9 cellular contexts compared by ENCODE assay signal in genomic region chr2:219572237-219573001, GRCh38. TPM values are rescaled to one million over a fixed set of nuclear protein-coding genes. Genes with fewer than 3 reads are reported as not detected.
A peak's percentile ranks its signal among the peaks of the same experiment; 100 is the strongest.
DNase-seq lines count a peak whose midpoint lies in the region; ATAC-seq, FAIRE-seq and TF ChIP-seq lines count a peak whose summit lies in the region.
"Had no signal": no experiment of that assay in that cellular context is flagged by ENCODE, and none has a peak within 500 bp of the region (broad histone marks: within the 10 kb centered on the region; RNA-seq: fewer than 3 reads in every experiment).

A gene with protein sequence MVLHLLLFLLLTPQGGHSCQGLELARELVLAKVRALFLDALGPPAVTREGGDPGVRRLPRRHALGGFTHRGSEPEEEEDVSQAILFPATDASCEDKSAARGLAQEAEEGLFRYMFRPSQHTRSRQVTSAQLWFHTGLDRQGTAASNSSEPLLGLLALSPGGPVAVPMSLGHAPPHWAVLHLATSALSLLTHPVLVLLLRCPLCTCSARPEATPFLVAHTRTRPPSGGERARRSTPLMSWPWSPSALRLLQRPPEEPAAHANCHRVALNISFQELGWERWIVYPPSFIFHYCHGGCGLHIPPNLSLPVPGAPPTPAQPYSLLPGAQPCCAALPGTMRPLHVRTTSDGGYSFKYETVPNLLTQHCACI (plus strand): TSS chr2:219572310. CDS start chr2:219572375, 65 bp downstream.

- H3K36me3 ChIP-seq in GM23338 (ENCODE audit: insufficient read depth) (no peaks in the 10 kb centered on the region), kidney (ENCODE audit: control insufficient read depth in 1 of 2, insufficient read depth in 2 of 2, low read length in 2 of 2) (no peaks in the 10 kb centered on the region), small intestine (ENCODE audit: control insufficient read depth in 2 of 2, insufficient read depth in 2 of 2, low read length in 2 of 2) (no peaks in the 10 kb centered on the region)

- 75 to 85% (median 75%) methylated on average over 12 to 13 of the region's 13 CpGs for WGBS in small intestine, 3 donors

- no peak for TF ChIP-seq CTCF in GM23338 (conservative IDR thresholded peaks at IDR 0.05; ENCODE audit: low read depth in 2 of 2)
- no peak for TF ChIP-seq CTCF in astrocyte of the spinal cord (IDR thresholded peaks at IDR 0.05; ENCODE audit: low read depth, low read length)
- no peak for TF ChIP-seq CTCF in kidney (IDR thresholded peaks at IDR 0.05; ENCODE audit: borderline replicate concordance, extremely low read depth, insufficient read depth)

- DNase-seq in GM23338 (ENCODE audit: low spot score) (no peak), astrocyte of the spinal cord (ENCODE audit: low read depth, low spot score) (no peak), kidney (no peak), small intestine (no peak), LoVo (ENCODE audit: low spot score) (no peak), NCI-H1436 (lab: John Stamatoyannopoulos, UW) (no peak)
- DNase-seq: NCI-H446 had no signal

- peak within 1 kb of the TSS; percentile 90 for H3K27ac Mint-ChIP-seq in GM23338

- peaks cover 29% of the 10 kb centered on the region for H3K27me3 Mint-ChIP-seq in GM23338 (ENCODE audit: insufficient read depth, low read depth, poor library complexity)

- H3K36me3 Mint-ChIP-seq in GM23338 (ENCODE audit: low read depth) = peaks cover 27% of the 10 kb centered on the region

- H4K20me1 ChIP-seq in GM23338 (replicated peaks; ENCODE audit: insufficient read depth) = no peaks in the 10 kb centered on the region

- peak within 1 kb of the TSS; percentile 71 for H3K4me3 ChIP-seq in GM23338
- H3K4me3 ChIP-seq in astrocyte of the spinal cord (ENCODE audit: low read depth, low read length) = peak within 1 kb of the TSS; percentile 57
- peak within 1 kb of the TSS in 1 of 2 donors; percentile 55 for H3K4me3 ChIP-seq in kidney (ENCODE audit: low read length in 2 of 2)
- peak within 1 kb of the TSS; percentile 38 to 54 for H3K4me3 ChIP-seq in small intestine (ENCODE audit: low read depth in 1 of 2, low read length in 2 of 2)

- H3K4me3 Mint-ChIP-seq in GM23338 = peak within 1 kb of the TSS; percentile 64

- peaks cover 10% of the 10 kb centered on the region; the same call in 1 of the 2 replicates for H3K79me2 ChIP-seq in GM23338 (replicated peaks; ENCODE audit: insufficient read depth)

- peak within 1 kb of the TSS; percentile 14; the same call in 1 of the 2 replicates for H2AFZ ChIP-seq in GM23338

- no peak for ATAC-seq in GM23338
- ATAC-seq in HG03520 (IDR thresholded peaks at IDR 0.05; ENCODE audit: unreplicated experiment) = no peak
- ATAC-seq in GM21528 (IDR thresholded peaks at IDR 0.05; ENCODE audit: low FRiP score, unreplicated experiment) = no peak

- H3K27ac ChIP-seq in GM23338 (ENCODE audit: low read depth) = peak within 1 kb of the TSS; percentile 91
- H3K27ac ChIP-seq in kidney (ENCODE audit: low read depth in 2 of 2, low read length in 2 of 2) = peak within 1 kb of the TSS; percentile 43 to 53
- H3K27ac ChIP-seq in small intestine (ENCODE audit: low read depth in 1 of 2, low read length in 1 of 2) = no peak within 1 kb of the TSS

- H3K27me3 ChIP-seq in GM23338 (ENCODE audit: insufficient read depth) (peaks cover 13% of the 10 kb centered on the region), small intestine (ENCODE audit: control insufficient read depth in 2 of 2, insufficient read depth in 2 of 2, low read length in 2 of 2) (peaks cover 0 to 8% of the 10 kb centered on the region in 2 donors)

- H3F3A ChIP-seq in GM23338 (replicated peaks; ENCODE audit: low read depth) = peaks cover 19% of the 10 kb centered on the region

- H3K9me3 ChIP-seq in kidney (ENCODE audit: control insufficient read depth in 1 of 2, low read length in 2 of 2) (no peaks in the 10 kb centered on the region), small intestine (ENCODE audit: control insufficient read depth, low read depth) (no peaks in the 10 kb centered on the region)

- H3K4me2 ChIP-seq in GM23338 = peak within 1 kb of the TSS; percentile 89

- intact Hi-C loops in kidney (cut with DNase I) = no loop called here

- peaks cover 49% of the 10 kb centered on the region for H3K4me1 ChIP-seq in GM23338 (ENCODE audit: insufficient read depth)
- peaks cover 10 to 11% of the 10 kb centered on the region in 2 donors for H3K4me1 ChIP-seq in kidney (ENCODE audit: control insufficient read depth in 1 of 2, insufficient read depth in 1 of 2, low read depth in 1 of 2, low read length in 2 of 2)
- no peaks in the 10 kb centered on the region for H3K4me1 ChIP-seq in small intestine (ENCODE audit: control insufficient read depth in 2 of 2, insufficient read depth in 1 of 2, low read depth in 1 of 2, low read length in 1 of 2)

- 0 out of 2 replicates have a peak, but pooled peaks cover 4% of the 10 kb centered on the region for H3K9me2 ChIP-seq in GM23338 (ENCODE audit: insufficient read depth)

- H3K9me3 Mint-ChIP-seq in GM23338 = peaks cover 2% of the 10 kb centered on the region; the same call in 1 of the 3 replicates

- no peak for FAIRE-seq in kidney (lab: Jason Lieb, UNC)
- no peak for FAIRE-seq in small intestine (lab: Jason Lieb, UNC)

- H3K9ac ChIP-seq in kidney (ENCODE audit: low read length in 2 of 2) = peak within 1 kb of the TSS; percentile 24 to 69

- peaks cover 50% of the 10 kb centered on the region for H3K4me1 Mint-ChIP-seq in GM23338

- in situ Hi-C loops in astrocyte of the spinal cord (cut with HindIII; ENCODE audit: low sequenced_read_pairs) = no loop called here

TF ChIP-seq in GM23338, 12 proteins besides CTCF, POLR2A, EP300 and RAD21 (continues in another document):
- TF ChIP-seq NANOG (IDR thresholded peaks at IDR 0.05; ENCODE audit: borderline replicate concordance) (no peak), REST (IDR thresholded peaks at IDR 0.05; ENCODE audit: unreplicated experiment) (no peak), STAT1 (IDR thresholded peaks at IDR 0.05; ENCODE audit: unreplicated experiment) (no peak), JUNB (IDR thresholded peaks at IDR 0.05; ENCODE audit: unreplicated experiment) (no peak), CREB1 (CRISPR knock-in tag; IDR thresholded peaks at IDR 0.05; ENCODE audit: low read depth) (no peak), POLR2AphosphoS5 (IDR thresholded peaks at IDR 0.05; ENCODE audit: low read depth) (no peak), EZH2 (IDR thresholded peaks at IDR 0.05; ENCODE audit: low read depth, unreplicated experiment) (no peak), EZH2phosphoT487 (IDR thresholded peaks at IDR 0.05; ENCODE audit: unreplicated experiment) (no peak), ZNF331 (CRISPR knock-in tag; IDR thresholded peaks at IDR 0.05; ENCODE audit: low read depth) (no peak)
- TF ChIP-seq, protein P1, sequence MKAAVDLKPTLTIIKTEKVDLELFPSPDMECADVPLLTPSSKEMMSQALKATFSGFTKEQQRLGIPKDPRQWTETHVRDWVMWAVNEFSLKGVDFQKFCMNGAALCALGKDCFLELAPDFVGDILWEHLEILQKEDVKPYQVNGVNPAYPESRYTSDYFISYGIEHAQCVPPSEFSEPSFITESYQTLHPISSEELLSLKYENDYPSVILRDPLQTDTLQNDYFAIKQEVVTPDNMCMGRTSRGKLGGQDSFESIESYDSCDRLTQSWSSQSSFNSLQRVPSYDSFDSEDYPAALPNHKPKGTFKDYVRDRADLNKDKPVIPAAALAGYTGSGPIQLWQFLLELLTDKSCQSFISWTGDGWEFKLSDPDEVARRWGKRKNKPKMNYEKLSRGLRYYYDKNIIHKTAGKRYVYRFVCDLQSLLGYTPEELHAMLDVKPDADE (IDR thresholded peaks at IDR 0.05) = no peak

RNA-seq across cellular contexts. Expression of the gene that starts here (rescaled TPM):
- total RNA-seq in GM23338 (2014; rRNA removed; shearing (Covaris generic)) = 0.31 and 1.6 TPM in 2 replicates
- 0.56 and 1.5 TPM in 2 replicates for polyA plus RNA-seq in GM23338 (2016; fragmentation: Nextera tagmentation; extraction: Ambion mirVana)
- 1.2 TPM for total RNA-seq in kidney
- polyA plus RNA-seq in kidney (ENCODE audit: insufficient read depth, low read depth, low replicate concordance) = 2.5 TPM
- under 1 TPM in 1 of 3 donors, not detected in 2; 0.18 TPM for polyA plus RNA-seq in small intestine

Comparison
In these comparisons a context has a peak if more than half of its experiments do, and no peak if none do; other contexts are left out.
1. H3K27ac ChIP-seq: peak in GM23338 (single experiment) and kidney (2 of 2); none in small intestine (0 of 2).